Comparison of ENCODE assay signal across 8 cellular contexts in the genomic region with DNA sequence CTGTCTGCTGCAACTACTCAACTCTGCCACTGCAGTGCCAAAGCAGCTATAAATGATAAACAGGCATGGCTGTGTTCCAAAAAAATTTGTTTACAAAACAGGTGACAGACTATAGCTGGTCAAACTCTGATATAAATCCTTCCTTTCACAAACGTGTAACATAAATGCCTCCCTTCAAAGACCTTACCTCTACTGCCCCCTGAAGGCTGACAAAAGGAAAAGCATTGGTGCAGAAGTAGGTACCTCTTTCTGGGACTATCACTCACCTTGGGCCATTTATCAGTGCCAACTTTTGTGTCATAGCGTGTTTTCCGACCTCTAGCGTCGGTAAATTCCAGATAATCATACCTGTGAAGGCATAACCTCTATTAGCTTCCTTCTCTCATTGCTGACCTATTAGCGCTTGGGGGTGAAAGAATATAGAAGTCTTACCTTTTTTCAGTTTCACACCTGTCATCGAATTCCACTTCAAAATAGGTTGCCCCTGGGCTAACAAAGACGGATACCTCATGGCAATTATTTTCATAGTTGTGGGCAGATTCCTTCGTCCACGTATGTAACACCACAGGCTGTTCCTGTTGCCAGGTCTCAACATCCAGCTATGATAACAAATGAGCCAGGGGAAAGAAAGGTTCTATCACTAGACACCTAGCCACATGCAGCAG.
A peak's percentile ranks its signal among the peaks of the same experiment; 100 is the strongest.
DNase-seq lines count a peak whose midpoint lies in the region; ATAC-seq and TF ChIP-seq lines count a peak whose summit lies in the region.

No MANE protein-coding gene starts in this region.

- H3K4me3 ChIP-seq in LNCaP clone FGC (ENCODE audit: low read depth, low read length) (no peak overlapping the region), psoas muscle (no peak overlapping the region), coronary artery (no peak overlapping the region)

- H3K27ac Mint-ChIP-seq in activated naive CD4-positive, alpha-beta T cell treated with anti-CD3 and anti-CD28 coated beads, Interleukin-2, amount 10 ng/mL, durations not matched to agents 7 days and 5 days, result peak overlapping the region; percentile 9
- H3K27ac Mint-ChIP-seq in T-helper 17 cell, result peak overlapping the region; percentile 51

- peaks cover 62% of the 10 kb centered on the region for H3K36me3 Mint-ChIP-seq in activated naive CD4-positive, alpha-beta T cell treated with anti-CD3 and anti-CD28 coated beads, Interleukin-2, amount 10 ng/mL, durations not matched to agents 7 days and 5 days
- H3K36me3 Mint-ChIP-seq in T-helper 17 cell (ENCODE audit: low read depth), result peaks cover 21% of the 10 kb centered on the region

- peaks cover 27% of the 10 kb centered on the region for H3K4me1 ChIP-seq in psoas muscle

- WGBS in psoas muscle, 3 donors, result 69 to 75% (median 74%) methylated on average over 10 of the region's 10 CpGs

- TF ChIP-seq CTCF in LNCaP clone FGC (IDR thresholded peaks at IDR 0.05; ENCODE audit: control insufficient read depth, extremely low read depth, insufficient read depth), result peak; percentile 77
- TF ChIP-seq CTCF in psoas muscle (IDR thresholded peaks at IDR 0.05), result peak; percentile 64
- no peak for TF ChIP-seq CTCF in coronary artery (IDR thresholded peaks at IDR 0.05)

- peak overlapping the region; percentile 94 for H3K27ac ChIP-seq in psoas muscle
- peak overlapping the region in 1 of 2 donors; percentile 4 for H3K27ac ChIP-seq in coronary artery

- H3K4me1 Mint-ChIP-seq in activated naive CD4-positive, alpha-beta T cell treated with anti-CD3 and anti-CD28 coated beads, Interleukin-2, amount 10 ng/mL, durations not matched to agents 7 days and 5 days, result no peaks in the 10 kb centered on the region
- H3K4me1 Mint-ChIP-seq in T-helper 17 cell, result peaks cover 17% of the 10 kb centered on the region

- intact Hi-C loops in psoas muscle (cut with DNase I), result loop anchor here in 1 of 2 donors (5.0 kb wide), 1 partner anchor 43 kb away; no protein-coding TSS in a partner anchor

- no peaks in the 10 kb centered on the region for H3K9me3 Mint-ChIP-seq in activated naive CD4-positive, alpha-beta T cell treated with anti-CD3 and anti-CD28 coated beads, Interleukin-2, amount 10 ng/mL, durations not matched to agents 7 days and 5 days

- H3K9me3 ChIP-seq in T-helper 17 cell (ENCODE audit: control insufficient read depth, low read length, poor library complexity, severe bottlenecking), result no peaks in the 10 kb centered on the region
- H3K9me3 ChIP-seq in psoas muscle, result no peaks in the 10 kb centered on the region

- H3K4me3 Mint-ChIP-seq in activated naive CD4-positive, alpha-beta T cell treated with anti-CD3 and anti-CD28 coated beads, Interleukin-2, amount 10 ng/mL, durations not matched to agents 7 days and 5 days, result no peak overlapping the region
- H3K4me3 Mint-ChIP-seq in T-helper 17 cell, result peak overlapping the region; percentile 15

- H3K36me3 ChIP-seq in psoas muscle (ENCODE audit: insufficient read depth in 1 of 2, low read depth in 1 of 2), result peaks cover 17 to 96% of the 10 kb centered on the region in 2 donors

- H3K27me3 ChIP-seq in psoas muscle (ENCODE audit: insufficient read depth in 3 of 3, low read length in 2 of 3), result no peaks in the 10 kb centered on the region

- H3K27me3 Mint-ChIP-seq in activated naive CD4-positive, alpha-beta T cell treated with anti-CD3 and anti-CD28 coated beads, Interleukin-2, amount 10 ng/mL, durations not matched to agents 7 days and 5 days, result no peaks in the 10 kb centered on the region
- H3K27me3 Mint-ChIP-seq in T-helper 17 cell, result no peaks in the 10 kb centered on the region

- peak; percentile 20 for ATAC-seq in GM21825 (IDR thresholded peaks at IDR 0.05; ENCODE audit: unreplicated experiment)
- ATAC-seq in T-helper 17 cell, result peak; percentile 80
- ATAC-seq in psoas muscle, result peak; percentile 47 to 54 (median 53)

- CTCF ChIA-PET in activated naive CD4-positive, alpha-beta T cell treated with anti-CD3 and anti-CD28 coated beads, Interleukin-2, amount 10 ng/mL, durations not matched to agents 7 days and 5 days (lab: Charles Lee), result interaction anchor here (0.6 to 3.9 kb wide), 15 partner anchors 10 to 337 kb away, joined by 3 to 25 read pairs (median 4); partner anchors contain the start of gene P2RX1

- peak; percentile 26 for DNase-seq in activated naive CD4-positive, alpha-beta T cell treated with anti-CD3 and anti-CD28 coated beads, Interleukin-2, amount 10 ng/mL, durations not matched to agents 7 days and 5 days
- DNase-seq in activated naive CD4-positive, alpha-beta T cell treated with Interleukin-2 at 50 U/mL for 16 hours, result no peak
- peak; percentile 39 for DNase-seq in LNCaP clone FGC (ENCODE audit: low read depth)
- no peak for DNase-seq in T-helper 17 cell
- DNase-seq in germinal center (ENCODE audit: low spot score), result peak; percentile 55
- no peak for DNase-seq in psoas muscle
- DNase-seq in coronary artery (ENCODE audit: low spot score), result no peak

Comparison
In these comparisons a context has a peak if more than half of its experiments do, and no peak if none do; other contexts are left out.
1. DNase-seq: peak in activated naive CD4-positive, alpha-beta T cell treated with anti-CD3 and anti-CD28 coated beads, Interleukin-2, amount 10 ng/mL, durations not matched to agents 7 days and 5 days (single experiment), LNCaP clone FGC (single experiment) and germinal center (single experiment); none in activated naive CD4-positive, alpha-beta T cell treated with Interleukin-2 at 50 U/mL for 16 hours (single experiment), T-helper 17 cell (0 of 3), psoas muscle (0 of 2) and coronary artery (single experiment).
2. ATAC-seq: peak in every context shown above with its lines; median percentile 80 in T-helper 17 cell; 53 in psoas muscle; 20 in GM21825.